ENCODE assay signal across 9 cellular contexts in genomic region chr21:45075606-45076244, GRCh38. TPM values are rescaled to one million over a fixed set of nuclear protein-coding genes. Genes with fewer than 3 reads are reported as not detected.
DNase-seq lines count a peak whose midpoint lies in the region; ATAC-seq, FAIRE-seq and TF ChIP-seq lines count a peak whose summit lies in the region.
"Had no signal": no experiment of that assay in that cellular context is flagged by ENCODE, and none has a peak within 500 bp of the region (broad histone marks: within the 10 kb centered on the region; RNA-seq: fewer than 3 reads in every experiment).

No MANE protein-coding gene starts in this region.

- H3K4me1 Mint-ChIP-seq in memory B cell, result peaks cover 32% of the 10 kb centered on the region

- H3K36me3 Mint-ChIP-seq in memory B cell, result no peaks in the 10 kb centered on the region

- H3K27me3 Mint-ChIP-seq in memory B cell, result no peaks in the 10 kb centered on the region

- peak overlapping the region; percentile 12 to 86; a peak in 2 of 4 replicates for H3K9ac ChIP-seq in K562 (ENCODE audit: insufficient read depth in 1 of 2, low read depth in 2 of 2, low read length in 2 of 2)

- H3K4me1 ChIP-seq in heart right ventricle (peaks cover 15 to 63% (median 30%) of the 10 kb centered on the region in 9 donors), K562 (replicated peaks in 1 of 2; ENCODE audit: control insufficient read depth in 2 of 2, insufficient read depth in 2 of 2, low read length in 2 of 2) (peaks cover 34% of the 10 kb centered on the region in 2 experiments), urinary bladder (ENCODE audit: insufficient read depth) (no peaks in the 10 kb centered on the region)

- H3K9me3 ChIP-seq in heart right ventricle (no peaks in the 10 kb centered on the region), K562 (replicated peaks; ENCODE audit: control insufficient read depth, insufficient read depth, low read depth, low read length) (no peaks in the 10 kb centered on the region)

- in situ Hi-C loops in K562 (cut with MboI), result no loop called here

- peak; percentile 23 for FAIRE-seq in K562 (lab: Jason Lieb, UNC)

- no peak overlapping the region for H3K27ac Mint-ChIP-seq in memory B cell

- no peak for TF ChIP-seq EP300 in K562 (IDR thresholded peaks at IDR 0.05; ENCODE audit: low read length)

- H3K9me3 Mint-ChIP-seq in memory B cell, result no peaks in the 10 kb centered on the region

- DNase-seq in heart right ventricle (no peak), Right ventricle myocardium inferior (ENCODE audit: missing footprints) (no peak), K562 (ENCODE audit: extremely low read depth in 1 of 4, low spot score in 3 of 4) (no peak), memory B cell (ENCODE audit: low spot score in 2 of 2) (no peak), NCI-H128 (lab: John Stamatoyannopoulos, UW; ENCODE audit: unreplicated experiment) (no peak), islet precursor cell (no peak)
- DNase-seq: NCI-H1417 treated with DMSO at 0.1 percent for 48 hours had no signal

- H3K27me3 ChIP-seq in heart right ventricle (peaks cover 0 to 8% (median 0%) of the 10 kb centered on the region in 7 donors), K562 (ENCODE audit: control insufficient read depth in 2 of 2, insufficient read depth in 2 of 2, low read length in 2 of 2) (no peaks in the 10 kb centered on the region)

- no TSS peak for BruUV-seq in K562 (replicated peaks; lab: Mats Ljungman, UMichigan)

- peaks cover 24% of the 10 kb centered on the region for H4K20me1 ChIP-seq in K562 (replicated peaks; ENCODE audit: control insufficient read depth, insufficient read depth, low read length)

- H3K79me2 ChIP-seq in K562 (ENCODE audit: control insufficient read depth, insufficient read depth, low read length), result no peaks in the 10 kb centered on the region

- H3K4me3 Mint-ChIP-seq in memory B cell, result peak overlapping the region; percentile 81

- no peak for TF ChIP-seq RAD21 in K562 (CRISPR knock-in tag; conservative IDR thresholded peaks at IDR 0.05 in 1 of 2, IDR thresholded peaks at IDR 0.05 in 1 of 2)

- POLR2A ChIA-PET in K562 (lab: Yijun Ruan, JAX), result interaction anchor here (2.0 to 2.1 kb wide), 2 partner anchors 12 to 15 kb away, joined by 6 to 9 read pairs; no protein-coding TSS in a partner anchor

- intact Hi-C loops in heart right ventricle (cut with DNase I), result loop anchor here in 6 of 10 donors (5.0 to 10.0 kb wide), 6 partner anchors 37 to 128 kb away; no protein-coding TSS in a partner anchor
- intact Hi-C loops in Right ventricle myocardium inferior (cut with DNase I), result loop anchor here (2.0 kb wide), 2 partner anchors 53 to 127 kb away; no protein-coding TSS in a partner anchor
- intact Hi-C loops in K562 (cut with micrococcal nuclease), result loop anchor here (2.0 kb wide), 1 partner anchor 61 kb away; no protein-coding TSS in a partner anchor

- peak overlapping the region; percentile 72 for H3K4me2 ChIP-seq in K562 (ENCODE audit: insufficient read depth, low read length)

- no peaks in the 10 kb centered on the region for H3K9me1 ChIP-seq in K562 (ENCODE audit: control insufficient read depth, insufficient read depth, low read length)

- TF ChIP-seq CTCF in heart right ventricle (IDR thresholded peaks at IDR 0.05) (no peak), K562 (IDR thresholded peaks at IDR 0.05 in 2 of 3, conservative IDR thresholded peaks at IDR 0.05 in 1 of 3; ENCODE audit: insufficient read depth in 2 of 3, low read depth in 1 of 3, low read length in 3 of 3) (no peak)

- H2AFZ ChIP-seq in K562 (ENCODE audit: low read depth, low read length), result peak overlapping the region; percentile 44; the same call in 1 of the 2 replicates

- no peak for TF ChIP-seq POLR2A in K562 (conservative IDR thresholded peaks at IDR 0.05)

- H3K4me3 ChIP-seq in heart right ventricle (peak overlapping the region; percentile 74 to 100 (median 86)), K562 (peak overlapping the region; percentile 44), urinary bladder (ENCODE audit: low read depth, low read length) (peak overlapping the region; percentile 90)

- CTCF ChIA-PET in K562 (lab: Yijun Ruan, JAX; ENCODE audit: low intra/inter-chr PET ratio), result interaction anchor here (0.7 kb wide), 1 partner anchor 63 kb away, joined by 4 read pairs; no protein-coding TSS in a partner anchor

- ATAC-seq in heart right ventricle (no peak), Right ventricle myocardium inferior (no peak), K562 (no peak), memory B cell (ENCODE audit: low read depth) (no peak), HG02840 (IDR thresholded peaks at IDR 0.05; ENCODE audit: low FRiP score, unreplicated experiment) (no peak)

- H3K36me3 ChIP-seq in heart right ventricle (no peaks in the 10 kb centered on the region), K562 (ENCODE audit: control insufficient read depth, insufficient read depth, low read length) (no peaks in the 10 kb centered on the region), urinary bladder (ENCODE audit: insufficient read depth) (no peaks in the 10 kb centered on the region)

- 29 to 36% methylated on average over 17 of the region's 17 CpGs for WGBS in heart right ventricle, 2 donors
- 20% methylated on average over 17 of the region's 17 CpGs for WGBS in K562 (ENCODE audit: insufficient coverage, low coverage, missing lambda C conversion rate)
- 31% methylated on average over 17 of the region's 17 CpGs for WGBS in urinary bladder

- H3K27ac ChIP-seq in heart right ventricle (peak overlapping the region in 8 of 10 donors; percentile 55 to 81 (median 76)), K562 (ENCODE audit: extremely low read depth, low read depth, low read length) (no peak overlapping the region), urinary bladder (ENCODE audit: low read depth) (no peak overlapping the region)

TF ChIP-seq in K562, 482 proteins besides CTCF, POLR2A, EP300 and RAD21 (continues in another document):
- TF ChIP-seq MYBL2 (IDR thresholded peaks at IDR 0.05; ENCODE audit: low read depth), result no peak
- TF ChIP-seq MYBL2 (CRISPR knock-in tag; IDR thresholded peaks at IDR 0.05; ENCODE audit: borderline replicate concordance), result no peak
- no peak for TF ChIP-seq ZNF354B (CRISPR knock-in tag; IDR thresholded peaks at IDR 0.05)
- no peak for TF ChIP-seq ETV6 (IDR thresholded peaks at IDR 0.05; ENCODE audit: borderline replicate concordance in 1 of 2, low read depth in 2 of 2, low read length in 1 of 2)
- TF ChIP-seq ETV6 (CRISPR knock-in tag; IDR thresholded peaks at IDR 0.05; ENCODE audit: borderline replicate concordance), result no peak
- TF ChIP-seq FOXJ2 (tag; IDR thresholded peaks at IDR 0.05), result no peak
- TF ChIP-seq AFF1 (IDR thresholded peaks at IDR 0.05; ENCODE audit: low read depth in 1 of 2, partially characterized antibody in 2 of 2), result peak in 1 of 2 experiments; percentile 11
- TF ChIP-seq ILK (tag; IDR thresholded peaks at IDR 0.05; ENCODE audit: borderline replicate concordance, low read depth), result no peak
- no peak for TF ChIP-seq ZNF121 (CRISPR knock-in tag; conservative IDR thresholded peaks at IDR 0.05)
- no peak for TF ChIP-seq ERF (CRISPR knock-in tag; IDR thresholded peaks at IDR 0.05)

RNA-seq across cellular contexts. Expression of gene ADARB1, which starts 1.3 kb away (rescaled TPM):
- total RNA-seq in heart right ventricle, result 10 to 100 TPM; 11.8 to 21.2 (median 13.5) TPM
- 10 to 100 TPM in 1 of 2 donors, 1 to 10 TPM in 1; 7.4 to 17.3 TPM for polyA plus RNA-seq in heart right ventricle
- 15.1 TPM for total RNA-seq in Right ventricle myocardium inferior
- 40.2 and 48.3 TPM in 2 replicates for total RNA-seq in K562 (2011; cell fraction: chromatin; rRNA removed; ENCODE audit: low replicate concordance)
- 29.0 and 30.4 TPM in 2 replicates for total RNA-seq in K562 (2011; cell fraction: nucleolus; rRNA removed)
- total RNA-seq in K562 (2011; cell fraction: nucleoplasm; rRNA removed), result 24.6 and 33.4 TPM in 2 replicates
- total RNA-seq in K562 (2014; rRNA removed), result 7.7 and 9.1 TPM in 2 replicates
- total RNA-seq in K562 (2014; rRNA removed; fragmentation: Illumina TruSeq; extraction: Trizol), result 8.3 TPM in 2 replicates
- 6.4 and 7.1 TPM in 2 replicates for total RNA-seq in K562 (2015; rRNA removed; fragmentation: Illumina TruSeq; extraction: Trizol)
- total RNA-seq in K562 (2021), result 12.0 and 16.0 TPM in 2 replicates
- polyA plus RNA-seq in K562 (2011; rRNA removed), result 8.4 and 11.8 TPM in 2 replicates
- polyA plus RNA-seq in K562 (2011; cell fraction: cytosol; rRNA removed), result 6.6 and 7.4 TPM in 2 replicates
- polyA plus RNA-seq in K562 (2011; cell fraction: nucleus; rRNA removed), result 15.0 and 23.8 TPM in 2 replicates
- polyA plus RNA-seq in K562 (2012), result 7.5 and 8.1 TPM in 2 replicates
- polyA plus RNA-seq in K562 (2014; fragmentation: Illumina TruSeq; extraction: Trizol), result 7.3 and 9.2 TPM in 2 replicates
- 1 to 10 TPM; 7.1 to 8.1 TPM for polyA plus RNA-seq in K562 (2014; fragmentation: Nextera tagmentation; extraction: Ambion mirVana)
- polyA plus RNA-seq in K562 (2014; rRNA removed), result 6.7 and 12.8 TPM in 2 replicates
- polyA minus RNA-seq in K562 (2011; rRNA and poly(A)+ RNA removed), result 10.4 and 16.9 TPM in 2 replicates
- polyA minus RNA-seq in K562 (2011; cell fraction: cytosol; rRNA and poly(A)+ RNA removed), result 12.7 and 15.3 TPM in 2 replicates
- polyA minus RNA-seq in K562 (2011; cell fraction: nucleus; rRNA and poly(A)+ RNA removed), result 13.3 and 18.3 TPM in 2 replicates
- total RNA-seq in urinary bladder, result 35.3 TPM
- 79.8 TPM for polyA plus RNA-seq in urinary bladder

Comparison
In these comparisons a context has a peak if more than half of its experiments do, and no peak if none do; other contexts are left out.
1. H3K27ac ChIP-seq: peak in heart right ventricle (8 of 10); none in K562 (single experiment) and urinary bladder (single experiment).
2. Peak in every context shown above with its lines, with median percentiles within 50 percentile points of each other: H3K4me3 ChIP-seq.